In genomic region chr5:117266237-117266725, GRCh38 we compare ENCODE assay signal across 17 cellular contexts.
DNase-seq lines count a peak whose midpoint lies in the region; ATAC-seq and TF ChIP-seq lines count a peak whose summit lies in the region.
"Had no signal": no experiment of that assay in that cellular context is flagged by ENCODE, and none has a peak within 500 bp of the region (broad histone marks: within the 10 kb centered on the region; RNA-seq: fewer than 3 reads in every experiment).

No MANE protein-coding gene starts in this region.

- TF ChIP-seq CTCF in HCT116 (IDR thresholded peaks at IDR 0.05 in 2 of 3, conservative IDR thresholded peaks at IDR 0.05 in 1 of 3; ENCODE audit: borderline replicate concordance in 1 of 3, insufficient read depth in 1 of 3, low read depth in 2 of 3, low read length in 2 of 3) (no peak), adrenal gland (IDR thresholded peaks at IDR 0.05) (no peak), epithelial cell of esophagus (IDR thresholded peaks at IDR 0.05; ENCODE audit: insufficient read depth, low read depth, low read length, missing control alignments) (no peak), colonic mucosa (IDR thresholded peaks at IDR 0.05) (no peak)

- H3K79me2 ChIP-seq in HCT116 (ENCODE audit: insufficient read depth, low read length): no peaks in the 10 kb centered on the region

- H3K9ac ChIP-seq in HCT116 (ENCODE audit: low read length) (no peak overlapping the region), colonic mucosa (ENCODE audit: low read depth in 2 of 2, low read length in 2 of 2) (no peak overlapping the region)
- H3K9ac ChIP-seq: BLaER1 treated with 17β-estradiol and CSF1 and Interleukin-3, amounts not matched to agents 10 nM and 100 nM had no signal

- H3K36me3 ChIP-seq in HCT116 (ENCODE audit: control insufficient read depth in 1 of 2, insufficient read depth in 2 of 2, low read length in 2 of 2): no peaks in the 10 kb centered on the region
- H3K36me3 ChIP-seq in adrenal gland (replicated peaks in 1 of 2): no peaks in the 10 kb centered on the region
- no peaks in the 10 kb centered on the region for H3K36me3 ChIP-seq in colonic mucosa
- H3K36me3 ChIP-seq: BLaER1 treated with 17β-estradiol and CSF1 and Interleukin-3, amounts not matched to agents 10 nM and 100 nM; SJCRH30 had no signal

- POLR2A ChIA-PET in HCT116 (lab: Charles Lee): no interaction called here

- H3K27ac ChIP-seq in HCT116 (ENCODE audit: low read depth, low read length): no peak overlapping the region
- no peak overlapping the region for H3K27ac ChIP-seq in adrenal gland
- H3K27ac ChIP-seq in colonic mucosa: no peak overlapping the region
- H3K27ac ChIP-seq: BLaER1 treated with 17β-estradiol and CSF1 and Interleukin-3, amounts not matched to agents 10 nM and 100 nM; SJCRH30 had no signal

- peak; percentile 55; the same call in 1 of the 2 replicates for ATAC-seq in HCT116

- H3K27me3 ChIP-seq in HCT116 (ENCODE audit: insufficient read depth, low read length) (no peaks in the 10 kb centered on the region), adrenal gland (no peaks in the 10 kb centered on the region), colonic mucosa (no peaks in the 10 kb centered on the region)
- H3K27me3 ChIP-seq: BLaER1 treated with 17β-estradiol and CSF1 and Interleukin-3, amounts not matched to agents 10 nM and 100 nM; SJCRH30 had no signal

- DNase-seq in HCT116 (ENCODE audit: low read depth, low spot score) (peak; percentile 4), adrenal gland (peak in 6 of 7 donors; percentile 8 to 54 (median 34)), epithelial cell of esophagus (ENCODE audit: low read depth) (peak; percentile 13), renal cortical epithelial cell (ENCODE audit: low read depth) (peak; percentile 38), retina (no peak), colonic mucosa (no peak)
- DNase-seq in activated CD4-positive, alpha-beta T cell treated with anti-CD3 and anti-CD28 coated beads for 48 hours: no peak
- DNase-seq: CD8-positive, alpha-beta memory T cell; GOT3; KG1; NCI-H1417; NCI-H187; NCI-H2107; NCI-H2227 treated with DMSO at 0.1 percent for 48 hours; NCI-H526; SJCRH30 had no signal

- H3K4me2 ChIP-seq in HCT116 (ENCODE audit: low read length): no peak overlapping the region
- H3K4me2 ChIP-seq: BLaER1 treated with 17β-estradiol and CSF1 and Interleukin-3, amounts not matched to agents 10 nM and 100 nM had no signal

- no peaks in the 10 kb centered on the region for H4K20me1 ChIP-seq in HCT116 (ENCODE audit: insufficient read depth)
- H4K20me1 ChIP-seq: BLaER1 treated with 17β-estradiol and CSF1 and Interleukin-3, amounts not matched to agents 10 nM and 100 nM had no signal

- H3K9me2 ChIP-seq in HCT116 (ENCODE audit: insufficient read depth): no peaks in the 10 kb centered on the region

- H3K4me3 ChIP-seq in HCT116 (replicated peaks in 1 of 2; ENCODE audit: low read depth in 1 of 2, low read length in 2 of 2): no peak overlapping the region
- no peak overlapping the region for H3K4me3 ChIP-seq in adrenal gland
- no peak overlapping the region for H3K4me3 ChIP-seq in epithelial cell of esophagus (ENCODE audit: low read length)
- H3K4me3 ChIP-seq in colonic mucosa: no peak overlapping the region
- H3K4me3 ChIP-seq: BLaER1 treated with 17β-estradiol and CSF1 and Interleukin-3, amounts not matched to agents 10 nM and 100 nM; SJCRH30 had no signal

- H3K9me3 ChIP-seq in HCT116 (ENCODE audit: control insufficient read depth in 1 of 2, insufficient read depth in 1 of 2, low read depth in 1 of 2, low read length in 2 of 2) (no peaks in the 10 kb centered on the region), adrenal gland (replicated peaks in 1 of 3) (peaks cover 0 to 3% (median 0%) of the 10 kb centered on the region in 3 donors), colonic mucosa (no peaks in the 10 kb centered on the region)
- H3K9me3 ChIP-seq: SJCRH30 had no signal

- intact Hi-C loops in HCT116 (cut with micrococcal nuclease): no loop called here
- intact Hi-C loops in adrenal gland (cut with DNase I): no loop called here
- intact Hi-C loops in colonic mucosa (cut with DNase I): no loop called here

- H3K4me1 ChIP-seq in HCT116 (ENCODE audit: control insufficient read depth in 1 of 2, insufficient read depth in 2 of 2, low read length in 2 of 2) (peaks cover 0 to 6% of the 10 kb centered on the region in 2 experiments; a peak in 1 of 4 replicates), adrenal gland (replicated peaks in 1 of 2) (no peaks in the 10 kb centered on the region), colonic mucosa (no peaks in the 10 kb centered on the region)
- H3K4me1 ChIP-seq: BLaER1 treated with 17β-estradiol and CSF1 and Interleukin-3, amounts not matched to agents 10 nM and 100 nM; SJCRH30 had no signal

- RAD21 ChIA-PET in HCT116 (lab: Charles Lee; ENCODE audit: low non-redundant PET in 1 of 2, low total read pairs in 2 of 2, uncharacterized antibody in 2 of 2, unreplicated experiment in 2 of 2): no interaction called here

- H2AFZ ChIP-seq in HCT116 (ENCODE audit: low read depth, low read length, poor library complexity, severe bottlenecking): no peak overlapping the region

- TF ChIP-seq POLR2A in HCT116 (IDR thresholded peaks at IDR 0.05; ENCODE audit: borderline replicate concordance, extremely low read depth, insufficient read depth, insufficient read length) (no peak), adrenal gland (IDR thresholded peaks at IDR 0.05) (no peak)

- TF ChIP-seq RAD21 in HCT116 (IDR thresholded peaks at IDR 0.05; ENCODE audit: low read depth): peak; percentile 22; the same call in 1 of the 2 replicates

- CTCF ChIA-PET in HCT116 (lab: Charles Lee): no interaction called here

- no TSS peak for BruUV-seq in HCT116 (replicated peaks; lab: Mats Ljungman, UMichigan)

TF ChIP-seq in HCT116, 20 proteins besides CTCF, POLR2A, EP300 and RAD21:
- no peak for TF ChIP-seq EGR1 (IDR thresholded peaks at IDR 0.05; ENCODE audit: low read depth)
- TF ChIP-seq JUND (IDR thresholded peaks at IDR 0.05): no peak
- TF ChIP-seq, protein P1, sequence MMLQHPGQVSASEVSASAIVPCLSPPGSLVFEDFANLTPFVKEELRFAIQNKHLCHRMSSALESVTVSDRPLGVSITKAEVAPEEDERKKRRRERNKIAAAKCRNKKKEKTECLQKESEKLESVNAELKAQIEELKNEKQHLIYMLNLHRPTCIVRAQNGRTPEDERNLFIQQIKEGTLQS (IDR thresholded peaks at IDR 0.05): no peak
- TF ChIP-seq ZBTB33 (IDR thresholded peaks at IDR 0.05; ENCODE audit: extremely low read depth, insufficient replicate concordance, low read length): no peak
- TF ChIP-seq FOSL1 (IDR thresholded peaks at IDR 0.05; ENCODE audit: low read depth): 0 out of 2 replicates have a peak, but pooled peaks have one; percentile 12

Comparison
In these comparisons a context has a peak if more than half of its experiments do, and no peak if none do; other contexts are left out.
1. DNase-seq: peak in HCT116 (single experiment), adrenal gland (6 of 7), epithelial cell of esophagus (single experiment) and renal cortical epithelial cell (single experiment); none in retina (single experiment), activated CD4-positive, alpha-beta T cell treated with anti-CD3 and anti-CD28 coated beads for 48 hours (single experiment) and colonic mucosa (single experiment).